In the genomic region with DNA sequence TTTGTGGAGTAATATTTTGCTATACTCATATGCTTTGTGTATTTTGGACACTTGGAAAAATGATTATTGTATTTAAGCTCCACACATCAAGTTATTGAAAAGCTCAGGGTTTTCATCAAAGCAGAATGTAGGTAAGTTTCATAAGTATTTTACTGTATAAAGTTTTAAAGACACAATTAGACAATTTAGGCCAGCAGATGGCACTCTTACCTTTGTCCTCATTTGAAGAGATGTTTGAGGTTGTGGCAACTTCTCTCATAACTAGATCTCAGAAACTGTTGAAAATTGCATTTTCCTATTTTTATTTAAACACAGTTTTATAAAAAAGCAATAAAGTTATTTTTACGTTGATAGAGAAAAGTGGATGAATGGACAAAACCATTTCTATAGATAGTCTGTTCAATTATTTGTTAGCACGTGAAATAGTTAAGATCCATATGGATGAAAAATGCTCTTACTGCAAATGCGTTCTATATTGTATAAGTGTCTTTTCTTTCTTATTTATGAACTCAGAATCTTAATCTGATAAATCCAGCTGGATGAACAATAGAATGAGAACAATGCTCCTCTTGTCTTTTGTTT, we compare ENCODE assay signal across 8 cellular contexts.
A peak's percentile ranks its signal among the peaks of the same experiment; 100 is the strongest.
DNase-seq lines count a peak whose midpoint lies in the region; ATAC-seq and TF ChIP-seq lines count a peak whose summit lies in the region.

No MANE protein-coding gene starts in this region.

- intact Hi-C loops in esophagus muscularis mucosa (cut with DNase I), result no loop called here

- no peak overlapping the region for H3K27ac Mint-ChIP-seq in nephron progenitor cell

- peaks cover 3% of the 10 kb centered on the region for H3K27me3 Mint-ChIP-seq in nephron progenitor cell (ENCODE audit: low read depth, poor library complexity)

- ATAC-seq in GM18873 (IDR thresholded peaks at IDR 0.05; ENCODE audit: low FRiP score, unreplicated experiment), result no peak

- 61% methylated on average over 3 of the region's 3 CpGs for WGBS in esophagus muscularis mucosa

- in situ Hi-C loops in SK-MEL-5 (cut with HindIII; ENCODE audit: low pct_unique_long_range_greater_than_20kb, low sequenced_read_pairs), result no loop called here

- peak; percentile 65 for TF ChIP-seq CTCF in LNCAP (IDR thresholded peaks at IDR 0.05)
- TF ChIP-seq CTCF in esophagus muscularis mucosa (IDR thresholded peaks at IDR 0.05), result peak; percentile 59 to 70 (median 68)
- TF ChIP-seq CTCF in nephron progenitor cell (IDR thresholded peaks at IDR 0.05), result peak; percentile 68

- no peak overlapping the region for H3K4me3 Mint-ChIP-seq in nephron progenitor cell

- DNase-seq in stimulated activated CD4-positive, alpha-beta T cell treated with anti-CD3 and anti-CD28 coated beads, Interleukin-12 subunit alpha, Interleukin-12 subunit beta, amount 100 ng/mL, for 48 hours (ENCODE audit: low read depth in 2 of 3, low spot score in 1 of 3), result peak in 2 of 3 donors; percentile 8 to 26
- DNase-seq in stimulated activated CD4-positive, alpha-beta T cell treated with anti-CD3 and anti-CD28 coated beads, Interleukin-4, amount 100 ng/mL, for 4 hours, result no peak
- DNase-seq in SK-MEL-5 (ENCODE audit: low read depth, low spot score) (peak; percentile 83), esophagus muscularis mucosa (ENCODE audit: extremely low spot score) (no peak), nephron progenitor cell (peak; percentile 40)
- no peak for DNase-seq in activated effector memory CD4-positive, alpha-beta T cell treated with Interleukin-2 at 50 U/mL for 16 hours

- H3K9me3 ChIP-seq in esophagus muscularis mucosa, result no peaks in the 10 kb centered on the region

- no peak for TF ChIP-seq POLR2A in esophagus muscularis mucosa (IDR thresholded peaks at IDR 0.05; ENCODE audit: low read depth)

- no peaks in the 10 kb centered on the region for H3K27me3 ChIP-seq in esophagus muscularis mucosa

- H3K4me3 ChIP-seq in esophagus muscularis mucosa, result no peak overlapping the region

- no peak for TF ChIP-seq EP300 in esophagus muscularis mucosa (IDR thresholded peaks at IDR 0.05)

- H3K36me3 Mint-ChIP-seq in nephron progenitor cell (ENCODE audit: low read depth), result no peaks in the 10 kb centered on the region

- H3K4me1 Mint-ChIP-seq in nephron progenitor cell, result no peaks in the 10 kb centered on the region

- no peak overlapping the region for H3K27ac ChIP-seq in esophagus muscularis mucosa (replicated peaks in 1 of 4)

- no peaks in the 10 kb centered on the region for H3K36me3 ChIP-seq in esophagus muscularis mucosa

- peaks cover 5 to 27% (median 20%) of the 10 kb centered on the region in 4 donors for H3K4me1 ChIP-seq in esophagus muscularis mucosa

- peaks cover 11% of the 10 kb centered on the region for H3K9me3 Mint-ChIP-seq in nephron progenitor cell

Comparison
In these comparisons a context has a peak if more than half of its experiments do, and no peak if none do; other contexts are left out.
1. DNase-seq: peak in stimulated activated CD4-positive, alpha-beta T cell treated with anti-CD3 and anti-CD28 coated beads, Interleukin-12 subunit alpha, Interleukin-12 subunit beta, amount 100 ng/mL, for 48 hours (2 of 3), SK-MEL-5 (single experiment) and nephron progenitor cell (single experiment); none in stimulated activated CD4-positive, alpha-beta T cell treated with anti-CD3 and anti-CD28 coated beads, Interleukin-4, amount 100 ng/mL, for 4 hours (0 of 2), esophagus muscularis mucosa (single experiment) and activated effector memory CD4-positive, alpha-beta T cell treated with Interleukin-2 at 50 U/mL for 16 hours (single experiment).
2. Peak in every context shown above with its lines, with median percentiles within 50 percentile points of each other: CTCF ChIP-seq.